Comparison of ENCODE assay signal across 3 cellular contexts in genomic region chr9:5427005-5427404, GRCh38.
TF ChIP-seq lines count a peak whose summit lies in the region.

No MANE protein-coding gene starts in this region.

TF ChIP-seq in SK-N-SH, 30 proteins besides CTCF, POLR2A, EP300 and RAD21:
- 0 out of 2 replicates have a peak, but pooled peaks have one; percentile 6 for TF ChIP-seq FOSL2 (IDR thresholded peaks at IDR 0.05; ENCODE audit: borderline replicate concordance, low read depth)
- TF ChIP-seq ELF1 (IDR thresholded peaks at IDR 0.05): no peak
- 0 out of 2 replicates have a peak, but pooled peaks have one; percentile 18 for TF ChIP-seq JUND (IDR thresholded peaks at IDR 0.05)

TF ChIP-seq in SK-N-SH treated with all-trans-retinoic acid at 6 μM for 48 hours, 23 proteins besides CTCF, POLR2A, EP300 and RAD21:
- no peak for TF ChIP-seq ISL1 (CRISPR knock-in tag; IDR thresholded peaks at IDR 0.05)

TF ChIP-seq in GM12878, 131 proteins besides CTCF, POLR2A, EP300 and RAD21:
- TF ChIP-seq POLR2AphosphoS5 (IDR thresholded peaks at IDR 0.05; ENCODE audit: low read length) (no peak), NFIC (IDR thresholded peaks at IDR 0.05; ENCODE audit: low read depth, low read length) (no peak), GATAD2B (conservative IDR thresholded peaks at IDR 0.05; ENCODE audit: low read depth) (no peak), ZNF274 (IDR thresholded peaks at IDR 0.05; ENCODE audit: insufficient read depth, insufficient read length) (no peak), ZBTB40 (IDR thresholded peaks at IDR 0.05; ENCODE audit: borderline replicate concordance) (no peak), STAT3 (IDR thresholded peaks at IDR 0.05; ENCODE audit: low read depth, low read length) (no peak), BRCA1 (IDR thresholded peaks at IDR 0.05; ENCODE audit: low read depth, low read length) (no peak), TARDBP (IDR thresholded peaks at IDR 0.05; ENCODE audit: borderline replicate concordance) (no peak), NR2F1 (conservative IDR thresholded peaks at IDR 0.05) (no peak), HCFC1 (IDR thresholded peaks at IDR 0.05; ENCODE audit: low read length) (no peak), SMC3 (IDR thresholded peaks at IDR 0.05; ENCODE audit: borderline replicate concordance, low read length) (no peak), SP1 (IDR thresholded peaks at IDR 0.05; ENCODE audit: low read depth, low read length) (no peak)
